ENCODE assay signal across 29 cellular contexts in the genomic region with DNA sequence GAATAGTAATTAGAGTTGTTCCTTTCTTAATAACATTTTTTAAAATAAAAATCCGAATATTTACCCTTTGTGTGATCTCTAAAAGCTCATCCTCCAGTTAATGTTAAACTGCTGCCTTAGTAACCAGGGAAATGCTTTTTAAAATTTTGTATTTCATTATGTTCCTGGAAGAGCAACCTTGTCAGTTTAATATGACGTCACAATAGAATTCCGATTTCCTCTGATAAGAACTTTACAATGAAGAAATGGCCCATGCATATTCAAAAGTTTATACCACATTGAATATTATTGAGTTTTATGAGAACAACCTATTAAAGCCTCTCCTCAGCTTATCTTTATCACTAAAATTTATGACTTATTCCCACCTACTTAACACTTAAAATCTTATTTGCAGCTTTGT.
A peak's percentile ranks its signal among the peaks of the same experiment; 100 is the strongest.
DNase-seq lines count a peak whose midpoint lies in the region; ATAC-seq, FAIRE-seq and TF ChIP-seq lines count a peak whose summit lies in the region.
"Had no signal": no experiment of that assay in that cellular context is flagged by ENCODE, and none has a peak within 500 bp of the region (broad histone marks: within the 10 kb centered on the region; RNA-seq: fewer than 3 reads in every experiment).

No MANE protein-coding gene starts in this region.

- in situ Hi-C loops in HepG2 (cut with HindIII; ENCODE audit: extremely low pct_ligation_motif_present, low pct_unique_long_range_greater_than_20kb) = no loop called here

- intact Hi-C loops in HepG2 (cut with micrococcal nuclease; ENCODE audit: unreplicated experiment) (no loop called here), right lobe of liver (cut with DNase I) (no loop called here)

- TF ChIP-seq POLR2A in HepG2 (IDR thresholded peaks at IDR 0.05; ENCODE audit: insufficient read depth in 1 of 2, low read depth in 2 of 2, low read length in 2 of 2) = no peak
- TF ChIP-seq POLR2A in right lobe of liver (IDR thresholded peaks at IDR 0.05) = no peak

- H3K27ac ChIP-seq in HepG2 (ENCODE audit: extremely low read length, insufficient read depth, low read length) (no peak overlapping the region), right lobe of liver (no peak overlapping the region), HEK293 (ENCODE audit: extremely low read depth, low read depth, low read length) (no peak overlapping the region)
- H3K27ac ChIP-seq: 22Rv1; A549; BLaER1; BLaER1 treated with 17β-estradiol and CSF1 and Interleukin-3, amounts not matched to agents 10 nM and 100 nM; C4-2B had no signal

- H3K9ac ChIP-seq in HepG2 (ENCODE audit: insufficient read depth, low read depth, low read length) = no peak overlapping the region
- H3K9ac ChIP-seq: BLaER1; BLaER1 treated with 17β-estradiol and CSF1 and Interleukin-3, amounts not matched to agents 10 nM and 100 nM had no signal

- TF ChIP-seq EP300 in HepG2 (IDR thresholded peaks at IDR 0.05; ENCODE audit: low read depth in 2 of 2, low read length in 2 of 2) = no peak
- TF ChIP-seq EP300 in HepG2 (CRISPR knock-in tag; IDR thresholded peaks at IDR 0.05; ENCODE audit: borderline replicate concordance) = no peak

- H3K9me3 ChIP-seq in HepG2 (ENCODE audit: low read length) = peaks cover 26% of the 10 kb centered on the region
- no peaks in the 10 kb centered on the region for H3K9me3 ChIP-seq in right lobe of liver
- H3K9me3 ChIP-seq in HEK293 (ENCODE audit: control insufficient read depth, insufficient read depth, low read depth, low read length) = no peaks in the 10 kb centered on the region
- H3K9me3 ChIP-seq: A549; BE2C; BLaER1; BLaER1 treated with 17β-estradiol and CSF1 and Interleukin-3, amounts not matched to agents 10 nM and 100 nM; Caco-2 had no signal

- no TSS peak for BruUV-seq in HepG2 (replicated peaks; lab: Mats Ljungman, UMichigan)

- 4% methylated on average over 3 of the region's 3 CpGs for WGBS in HepG2 (ENCODE audit: low lambda C conversion rate)
- 55% methylated on average over 3 of the region's 3 CpGs for WGBS in right lobe of liver (ENCODE audit: insufficient coverage, low coverage, low lambda C conversion rate, missing lambda C conversion rate)

- no peaks in the 10 kb centered on the region for H3K27me3 ChIP-seq in HepG2 (ENCODE audit: control insufficient read depth in 1 of 2, insufficient read depth in 2 of 2, low read length in 2 of 2)
- no peaks in the 10 kb centered on the region for H3K27me3 ChIP-seq in right lobe of liver
- H3K27me3 ChIP-seq: BE2C; BLaER1; BLaER1 treated with 17β-estradiol and CSF1 and Interleukin-3, amounts not matched to agents 10 nM and 100 nM had no signal

- CTCF ChIA-PET in HepG2 (lab: Yijun Ruan, JAX; ENCODE audit: low intra/inter-chr PET ratio, low total read pairs) (no interaction called here), HEK293 (lab: Yijun Ruan, JAX) (no interaction called here)

- H2AFZ ChIP-seq in HepG2 (ENCODE audit: low read length) = no peak overlapping the region

- no peak for FAIRE-seq in HepG2 (lab: Jason Lieb, UNC)
- FAIRE-seq: A204.1, A549, D721Med had no signal

- TF ChIP-seq CTCF in HepG2 (CRISPR knock-in tag; IDR thresholded peaks at IDR 0.05) (no peak), right lobe of liver (IDR thresholded peaks at IDR 0.05) (no peak), HEK293 (tag by site-specific recombination; IDR thresholded peaks at IDR 0.05) (no peak)

- ATAC-seq in HepG2 = no peak
- no peak for ATAC-seq in right lobe of liver
- ATAC-seq: A549; CD8-positive, alpha-beta T cell had no signal

- H3K4me3 ChIP-seq in HepG2 (replicated peaks in 1 of 3; ENCODE audit: insufficient read depth in 1 of 3, low read depth in 2 of 3, low read length in 3 of 3) (no peak overlapping the region), right lobe of liver (no peak overlapping the region), HEK293 (ENCODE audit: low read depth, low read length) (no peak overlapping the region)
- H3K4me3 ChIP-seq: A549; BLaER1; BLaER1 treated with 17β-estradiol and CSF1 and Interleukin-3, amounts not matched to agents 10 nM and 100 nM had no signal

- H3K4me1 ChIP-seq in HepG2 (ENCODE audit: insufficient read depth, low read length) (no peaks in the 10 kb centered on the region), right lobe of liver (no peaks in the 10 kb centered on the region), HEK293 (ENCODE audit: control insufficient read depth, insufficient read depth, low read length) (no peaks in the 10 kb centered on the region)
- H3K4me1 ChIP-seq: A549; BE2C; BLaER1; BLaER1 treated with 17β-estradiol and CSF1 and Interleukin-3, amounts not matched to agents 10 nM and 100 nM; Caco-2 had no signal

- POLR2A ChIA-PET in HepG2 (lab: Yijun Ruan, JAX) = no interaction called here
- POLR2A ChIA-PET in HEK293 (lab: Yijun Ruan, JAX) = no interaction called here

- no peak for TF ChIP-seq RAD21 in HepG2 (CRISPR knock-in tag; IDR thresholded peaks at IDR 0.05)

- DNase-seq in HepG2 (ENCODE audit: low spot score) (no peak), right lobe of liver (no peak), C1 segment of cervical spinal cord (lab: John Stamatoyannopoulos, UW) (no peak)
- DNase-seq: 8988T; ACHN; AML-193; BE2C; Caco-2; Calu3; CD4-positive, alpha-beta memory T cell; CD4-positive, alpha-beta T cell; CD4-positive, CD25-positive, alpha-beta regulatory T cell; CD8-positive, alpha-beta memory T cell; CD8-positive, alpha-beta T cell; COR-L47; DMS153; DMS53; DMS79; DMS79 treated with DMSO at 0.1 percent for 48 hours; DND-41; EL had no signal

- no peaks in the 10 kb centered on the region for H3K36me3 ChIP-seq in HepG2 (replicated peaks in 1 of 2; ENCODE audit: control insufficient read depth in 1 of 2, insufficient read depth in 2 of 2, low read length in 2 of 2)
- no peaks in the 10 kb centered on the region for H3K36me3 ChIP-seq in right lobe of liver
- no peaks in the 10 kb centered on the region for H3K36me3 ChIP-seq in HEK293 (ENCODE audit: control insufficient read depth in 2 of 2, insufficient read depth in 1 of 2, low read length in 2 of 2)
- H3K36me3 ChIP-seq: BE2C; BLaER1; BLaER1 treated with 17β-estradiol and CSF1 and Interleukin-3, amounts not matched to agents 10 nM and 100 nM had no signal

- no peaks in the 10 kb centered on the region for H4K20me1 ChIP-seq in HepG2 (ENCODE audit: insufficient read depth, low read length)
- H4K20me1 ChIP-seq: BLaER1; BLaER1 treated with 17β-estradiol and CSF1 and Interleukin-3, amounts not matched to agents 10 nM and 100 nM had no signal

- H3K4me2 ChIP-seq in HepG2 (ENCODE audit: low read depth, low read length) = no peak overlapping the region
- H3K4me2 ChIP-seq: A549; BLaER1; BLaER1 treated with 17β-estradiol and CSF1 and Interleukin-3, amounts not matched to agents 10 nM and 100 nM had no signal

- no peaks in the 10 kb centered on the region for H3K79me2 ChIP-seq in HepG2 (ENCODE audit: insufficient read depth, low read length)

TF ChIP-seq in HepG2, 621 proteins besides CTCF, POLR2A, EP300 and RAD21 (continues in another document):
- no peak for TF ChIP-seq ZNF674 (CRISPR knock-in tag; IDR thresholded peaks at IDR 0.05; ENCODE audit: low read depth)
- no peak for TF ChIP-seq MATR3 (CRISPR knock-in tag; IDR thresholded peaks at IDR 0.05)
- peak; percentile 92 for TF ChIP-seq ATF7 (IDR thresholded peaks at IDR 0.05)
- no peak for TF ChIP-seq ATF7 (CRISPR knock-in tag; IDR thresholded peaks at IDR 0.05)
- TF ChIP-seq HNRNPK (IDR thresholded peaks at IDR 0.05; ENCODE audit: low read depth, low read length, poor library complexity, severe bottlenecking) = no peak
- TF ChIP-seq CREB1 (IDR thresholded peaks at IDR 0.05) = peak; percentile 93
- TF ChIP-seq CREB1 (CRISPR knock-in tag; IDR thresholded peaks at IDR 0.05) = no peak
- no peak for TF ChIP-seq ZNF570 (CRISPR knock-in tag; IDR thresholded peaks at IDR 0.05; ENCODE audit: borderline replicate concordance)
- no peak for TF ChIP-seq ATF2 (CRISPR knock-in tag; IDR thresholded peaks at IDR 0.05)
- TF ChIP-seq SRSF9 (IDR thresholded peaks at IDR 0.05; ENCODE audit: borderline replicate concordance, insufficient read depth, low read depth, low read length, poor library complexity, severe bottlenecking) = no peak

TF ChIP-seq in HEK293, 187 proteins besides CTCF, POLR2A, EP300 and RAD21:
- TF ChIP-seq ZNF664 (tag by site-specific recombination; IDR thresholded peaks at IDR 0.05) = no peak
- TF ChIP-seq ATF2 (tag by site-specific recombination; IDR thresholded peaks at IDR 0.05; ENCODE audit: low read depth) = 0 out of 2 replicates have a peak, but pooled peaks have one; percentile 11

Comparison
In these comparisons a context has a peak if more than half of its experiments do, and no peak if none do; other contexts are left out.
1. Of the 63 proteins assayed by ChIP-seq in both HepG2 and HEK293: peak only in HepG2: none; only in HEK293: ATF2; in both: none; in neither: 62.